10 cellular contexts compared by ENCODE assay signal in the genomic region with DNA sequence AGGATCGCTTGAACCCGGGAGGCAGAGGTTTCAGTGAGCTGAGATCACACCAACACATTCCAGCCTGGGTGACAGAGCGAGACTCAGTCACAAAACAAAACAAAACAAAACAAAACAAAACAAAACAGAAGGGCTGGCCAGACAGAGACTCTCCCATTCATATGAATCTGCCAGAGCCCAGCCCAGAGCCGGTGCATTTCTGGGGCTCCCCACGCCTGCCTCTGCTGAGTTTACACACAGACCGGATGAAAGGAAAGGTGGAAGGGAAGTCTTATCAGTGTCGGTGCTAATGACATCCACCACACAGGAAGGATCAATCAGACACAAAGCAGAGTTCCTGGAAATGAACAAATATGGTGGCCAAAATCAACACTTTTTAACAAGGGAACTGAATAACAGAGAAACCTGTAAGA. TPM values are rescaled to one million over a fixed set of nuclear protein-coding genes. Genes with fewer than 3 reads are reported as not detected.
DNase-seq lines count a peak whose midpoint lies in the region; ATAC-seq and TF ChIP-seq lines count a peak whose summit lies in the region.
"Had no signal": no experiment of that assay in that cellular context is flagged by ENCODE, and none has a peak within 500 bp of the region (broad histone marks: within the 10 kb centered on the region; RNA-seq: fewer than 3 reads in every experiment).

No MANE protein-coding gene starts in this region.

- CTCF ChIA-PET in WTC11 (lab: Charles Lee), result interaction anchor here (1.1 to 1.7 kb wide), 3 partner anchors 9 to 16 kb away, joined by 4 to 5 read pairs (median 4); no protein-coding TSS in a partner anchor

- no peaks in the 10 kb centered on the region for H3K9me3 Mint-ChIP-seq in WTC11
- H3K9me3 Mint-ChIP-seq: CD14-positive monocyte had no signal

- DNase-seq in Daoy (ENCODE audit: low read depth) (peak; percentile 57), WTC11 (ENCODE audit: low spot score) (no peak), dermis microvascular lymphatic vessel endothelial cell (ENCODE audit: low read depth in 2 of 2) (peak; percentile 77 to 87), hepatic stellate cell (ENCODE audit: low spot score) (no peak), brain microvascular endothelial cell (no peak), NCI-H2029 treated with DMSO at 0.1 percent for 48 hours (lab: John Stamatoyannopoulos, UW) (no peak), SIG-M5 (lab: John Stamatoyannopoulos, UW) (no peak)
- DNase-seq: NCI-H2029 had no signal

- H2AFZ ChIP-seq in parathyroid adenoma, result no peak overlapping the region

- no peak overlapping the region for H3K4me2 ChIP-seq in parathyroid adenoma (ENCODE audit: low read length)

- no peaks in the 10 kb centered on the region for H3K4me1 ChIP-seq in parathyroid adenoma

- H3K36me3 ChIP-seq in parathyroid adenoma (ENCODE audit: control insufficient read depth, insufficient read depth, low read length) (no peaks in the 10 kb centered on the region), brain microvascular endothelial cell (replicated peaks) (no peaks in the 10 kb centered on the region)

- no peaks in the 10 kb centered on the region for H3K27me3 ChIP-seq in parathyroid adenoma (ENCODE audit: control insufficient read depth, insufficient read depth, low read length)
- H3K27me3 ChIP-seq in brain microvascular endothelial cell (replicated peaks), result no peaks in the 10 kb centered on the region

- no peak for ATAC-seq in WTC11

- no peaks in the 10 kb centered on the region for H3K36me3 Mint-ChIP-seq in WTC11

- POLR2A ChIA-PET in WTC11 (lab: Charles Lee), result no interaction called here

- TF ChIP-seq CTCF in WTC11 (IDR thresholded peaks at IDR 0.05) (no peak), parathyroid adenoma (IDR thresholded peaks at IDR 0.05) (no peak), brain microvascular endothelial cell (IDR thresholded peaks at IDR 0.05; ENCODE audit: low read depth, low read length, missing control alignments) (no peak)

- H3K27ac Mint-ChIP-seq in WTC11, result no peak overlapping the region

- peaks cover 6% of the 10 kb centered on the region for H3K4me1 Mint-ChIP-seq in WTC11

- no peak overlapping the region for H3K4me3 Mint-ChIP-seq in WTC11
- H3K4me3 Mint-ChIP-seq: CD14-positive monocyte had no signal

- no peak overlapping the region for H3K9ac ChIP-seq in parathyroid adenoma

- H3K79me2 ChIP-seq in parathyroid adenoma, result peaks cover 9% of the 10 kb centered on the region

- no peaks in the 10 kb centered on the region; the same call in 1 of the 2 replicates for H3K27me3 Mint-ChIP-seq in WTC11 (ENCODE audit: low read depth)

- H3K4me3 ChIP-seq in parathyroid adenoma (ENCODE audit: low read depth, low read length) (no peak overlapping the region), brain microvascular endothelial cell (ENCODE audit: low read depth, low read length) (no peak overlapping the region)

- H3K9me3 ChIP-seq in parathyroid adenoma (ENCODE audit: control insufficient read depth, low read length), result no peaks in the 10 kb centered on the region

- H3K27ac ChIP-seq in parathyroid adenoma (peak overlapping the region; percentile 12), brain microvascular endothelial cell (no peak overlapping the region)

- in situ Hi-C loops in brain microvascular endothelial cell (cut with HindIII; ENCODE audit: low pct_ligation_motif_present, low sequenced_read_pairs), result no loop called here

TF ChIP-seq in WTC11, 78 proteins besides CTCF, POLR2A, EP300 and RAD21:
- peak; percentile 41; the same call in 1 of the 2 replicates for TF ChIP-seq GABPB1 (CRISPR knock-in tag; IDR thresholded peaks at IDR 0.05)
- TF ChIP-seq ESRRA (CRISPR knock-in tag; IDR thresholded peaks at IDR 0.05; ENCODE audit: borderline replicate concordance), result no peak

RNA-seq across cellular contexts. Expression of gene TRAPPC6A, which starts 6.8 kb away (rescaled TPM):
- total RNA-seq in Daoy (2014; rRNA removed; shearing (Covaris generic)), result 4.3 and 8.4 TPM in 2 replicates
- 59.7 to 75.8 TPM (median 67.1 TPM) in 3 replicates for total RNA-seq in WTC11 (2021)
- 19.0 and 34.4 TPM in 2 replicates for total RNA-seq in dermis microvascular lymphatic vessel endothelial cell

RNA-seq across cellular contexts. Expression of gene BLOC1S3, which starts 7.4 kb away (rescaled TPM):
- 3.9 and 6.9 TPM in 2 replicates for total RNA-seq in Daoy (2014; rRNA removed; shearing (Covaris generic))
- total RNA-seq in WTC11 (2021), result 9.0 to 10.8 TPM (median 10.0 TPM) in 3 replicates
- total RNA-seq in dermis microvascular lymphatic vessel endothelial cell, result 2.6 and 4.0 TPM in 2 replicates

RNA-seq across cellular contexts. Expression of gene NKPD1, which starts 10.4 kb away (rescaled TPM):
- 0.11 and 1.4 TPM in 2 replicates for total RNA-seq in Daoy (2014; rRNA removed; shearing (Covaris generic))
- 0.57 to 1.1 TPM (median 0.76 TPM) in 3 replicates for total RNA-seq in WTC11 (2021)
- total RNA-seq in dermis microvascular lymphatic vessel endothelial cell, result 0.13 TPM in 2 replicates

Comparison
In these comparisons a context has a peak if more than half of its experiments do, and no peak if none do; other contexts are left out.
1. DNase-seq: peak in Daoy (single experiment) and dermis microvascular lymphatic vessel endothelial cell (2 of 2); none in WTC11 (single experiment), hepatic stellate cell (single experiment), brain microvascular endothelial cell (single experiment), NCI-H2029 treated with DMSO at 0.1 percent for 48 hours (single experiment) and SIG-M5 (single experiment).